Comparison of ENCODE assay signal across 8 cellular contexts in genomic region chr7:65510187-65510538, GRCh38.
A peak's percentile ranks its signal among the peaks of the same experiment; 100 is the strongest.
DNase-seq lines count a peak whose midpoint lies in the region; ATAC-seq and TF ChIP-seq lines count a peak whose summit lies in the region.
"Not testable (repeated sequence)": the region's sequence is repeated elsewhere in the genome, so short reads cannot be mapped to it uniquely, and the experiment has no call there.

No MANE protein-coding gene starts in this region.

- H3K4me3 ChIP-seq in ectodermal cell (ENCODE audit: insufficient read depth, low read depth, low read length) = peak overlapping the region; percentile 49
- H3K4me3 ChIP-seq in osteoblast (ENCODE audit: insufficient read depth, low read length) = peak overlapping the region; percentile 39

- H3K4me3 Mint-ChIP-seq in CD4-positive, alpha-beta T cell = peak overlapping the region; percentile 56
- H3K4me3 Mint-ChIP-seq in T-helper 2 cell treated with Interferon-gamma antibody and Interleukin-4, amounts not matched to agents 5 μg/mL and 100 μg/mL, for 36 hours = peak overlapping the region; percentile 59
- H3K4me3 Mint-ChIP-seq in activated naive CD4-positive, alpha-beta T cell treated with anti-CD3 and anti-CD28 coated beads, Interleukin-2, amount 10 ng/mL, durations not matched to agents 7 days and 5 days = peak overlapping the region; percentile 44
- peak overlapping the region; percentile 54 to 77 (median 73) for H3K4me3 Mint-ChIP-seq in immature natural killer cell

- H3K27ac Mint-ChIP-seq in CD4-positive, alpha-beta T cell; T-helper 2 cell treated with Interferon-gamma antibody and Interleukin-4, amounts not matched to agents 5 μg/mL and 100 μg/mL, for 36 hours; activated naive CD4-positive, alpha-beta T cell treated with anti-CD3 and anti-CD28 coated beads, Interleukin-2, amount 10 ng/mL, durations not matched to agents 7 days and 5 days: not testable (repeated sequence)
- peak overlapping the region in 3 of 6 donors; percentile 1 to 43 (median 33) for H3K27ac Mint-ChIP-seq in immature natural killer cell

- H3K4me2 ChIP-seq in osteoblast (ENCODE audit: insufficient read depth, low read length) = peak overlapping the region; percentile 43

- not testable (repeated sequence) for DNase-seq in CD4-positive, alpha-beta T cell; T-helper 2 cell treated with Interferon-gamma antibody and Interleukin-4, amounts not matched to agents 5 μg/mL and 100 μg/mL, for 36 hours (ENCODE audit: low spot score); activated naive CD4-positive, alpha-beta T cell treated with anti-CD3 and anti-CD28 coated beads, Interleukin-2, amount 10 ng/mL, durations not matched to agents 7 days and 5 days; immature natural killer cell; osteoblast (ENCODE audit: insufficient read length, low spot score, missing footprints)
- DNase-seq in NAMALWA (ENCODE audit: low spot score) = peak; percentile 64
- peak; percentile 8 for DNase-seq in superior temporal gyrus (ENCODE audit: extremely low spot score)

- H3K79me2 ChIP-seq in osteoblast (ENCODE audit: insufficient read depth, low read length) = not testable (repeated sequence)

- not testable (repeated sequence) for H3K4me1 Mint-ChIP-seq in CD4-positive, alpha-beta T cell (ENCODE audit: low read depth); T-helper 2 cell treated with Interferon-gamma antibody and Interleukin-4, amounts not matched to agents 5 μg/mL and 100 μg/mL, for 36 hours (ENCODE audit: low read depth); activated naive CD4-positive, alpha-beta T cell treated with anti-CD3 and anti-CD28 coated beads, Interleukin-2, amount 10 ng/mL, durations not matched to agents 7 days and 5 days; immature natural killer cell

- H3K27me3 ChIP-seq in CD4-positive, alpha-beta T cell (ENCODE audit: control insufficient read depth, insufficient read depth, low read length) = peaks cover 19% of the 10 kb centered on the region
- peaks cover 42% of the 10 kb centered on the region for H3K27me3 ChIP-seq in ectodermal cell (ENCODE audit: control insufficient read depth, insufficient read depth, low read length, poor library complexity, severe bottlenecking)
- H3K27me3 ChIP-seq in osteoblast (ENCODE audit: insufficient read depth, low read length) = peaks cover 24% of the 10 kb centered on the region

- ATAC-seq in CD4-positive, alpha-beta T cell (ENCODE audit: poor library complexity) = not testable (repeated sequence)

- 29 to 40% methylated on average over 1 of the region's 1 CpG for WGBS in ectodermal cell, 2 experiments

- H3K36me3 Mint-ChIP-seq in CD4-positive, alpha-beta T cell (ENCODE audit: low read depth); T-helper 2 cell treated with Interferon-gamma antibody and Interleukin-4, amounts not matched to agents 5 μg/mL and 100 μg/mL, for 36 hours (ENCODE audit: low read depth); activated naive CD4-positive, alpha-beta T cell treated with anti-CD3 and anti-CD28 coated beads, Interleukin-2, amount 10 ng/mL, durations not matched to agents 7 days and 5 days; immature natural killer cell: not testable (repeated sequence)

- intact Hi-C loops in CD4-positive, alpha-beta T cell (cut with DNase I, micrococcal nuclease) = not testable (repeated sequence)

- CTCF ChIA-PET in CD4-positive, alpha-beta T cell (lab: Charles Lee); activated naive CD4-positive, alpha-beta T cell treated with anti-CD3 and anti-CD28 coated beads, Interleukin-2, amount 10 ng/mL, durations not matched to agents 7 days and 5 days (lab: Charles Lee): not testable (repeated sequence)

- H3K27ac ChIP-seq in CD4-positive, alpha-beta T cell (ENCODE audit: low read depth, low read length); ectodermal cell (ENCODE audit: insufficient read depth, low read depth, low read length, poor library complexity, severe bottlenecking); osteoblast (ENCODE audit: low read depth, low read length): not testable (repeated sequence)

- not testable (repeated sequence) for TF ChIP-seq CTCF in CD4-positive, alpha-beta T cell (IDR thresholded peaks at IDR 0.05); osteoblast (IDR thresholded peaks at IDR 0.05; ENCODE audit: extremely low read depth, low read depth, low read length)

- H3K9me3 ChIP-seq in CD4-positive, alpha-beta T cell (ENCODE audit: control insufficient read depth, low read length); ectodermal cell (ENCODE audit: control insufficient read depth, low read length); osteoblast (ENCODE audit: low read depth, low read length): not testable (repeated sequence)

- POLR2A ChIA-PET in CD4-positive, alpha-beta T cell (lab: Charles Lee) = not testable (repeated sequence)

- peaks cover 25% of the 10 kb centered on the region for H3K27me3 Mint-ChIP-seq in CD4-positive, alpha-beta T cell
- H3K27me3 Mint-ChIP-seq in T-helper 2 cell treated with Interferon-gamma antibody and Interleukin-4, amounts not matched to agents 5 μg/mL and 100 μg/mL, for 36 hours (ENCODE audit: low read depth) = peaks cover 25% of the 10 kb centered on the region
- peaks cover 21% of the 10 kb centered on the region for H3K27me3 Mint-ChIP-seq in activated naive CD4-positive, alpha-beta T cell treated with anti-CD3 and anti-CD28 coated beads, Interleukin-2, amount 10 ng/mL, durations not matched to agents 7 days and 5 days
- H3K27me3 Mint-ChIP-seq in immature natural killer cell (ENCODE audit: low read depth in 3 of 3) = peaks cover 17 to 25% (median 21%) of the 10 kb centered on the region in 3 donors

- not testable (repeated sequence) for H4K20me1 ChIP-seq in osteoblast (ENCODE audit: insufficient read depth, low read length)

- not testable (repeated sequence) for H3K9me3 Mint-ChIP-seq in CD4-positive, alpha-beta T cell; T-helper 2 cell treated with Interferon-gamma antibody and Interleukin-4, amounts not matched to agents 5 μg/mL and 100 μg/mL, for 36 hours; activated naive CD4-positive, alpha-beta T cell treated with anti-CD3 and anti-CD28 coated beads, Interleukin-2, amount 10 ng/mL, durations not matched to agents 7 days and 5 days; immature natural killer cell

- H3K36me3 ChIP-seq in ectodermal cell (ENCODE audit: control insufficient read depth, insufficient read depth, low read length); osteoblast (ENCODE audit: insufficient read depth, low read length): not testable (repeated sequence)

- H2AFZ ChIP-seq in osteoblast (ENCODE audit: low read length) = not testable (repeated sequence)

- not testable (repeated sequence) for H3K4me1 ChIP-seq in ectodermal cell (ENCODE audit: control insufficient read depth, insufficient read depth, low read length); osteoblast (ENCODE audit: insufficient read depth, low read length)
